ENCODE assay signal across 17 cellular contexts in the genomic region with DNA sequence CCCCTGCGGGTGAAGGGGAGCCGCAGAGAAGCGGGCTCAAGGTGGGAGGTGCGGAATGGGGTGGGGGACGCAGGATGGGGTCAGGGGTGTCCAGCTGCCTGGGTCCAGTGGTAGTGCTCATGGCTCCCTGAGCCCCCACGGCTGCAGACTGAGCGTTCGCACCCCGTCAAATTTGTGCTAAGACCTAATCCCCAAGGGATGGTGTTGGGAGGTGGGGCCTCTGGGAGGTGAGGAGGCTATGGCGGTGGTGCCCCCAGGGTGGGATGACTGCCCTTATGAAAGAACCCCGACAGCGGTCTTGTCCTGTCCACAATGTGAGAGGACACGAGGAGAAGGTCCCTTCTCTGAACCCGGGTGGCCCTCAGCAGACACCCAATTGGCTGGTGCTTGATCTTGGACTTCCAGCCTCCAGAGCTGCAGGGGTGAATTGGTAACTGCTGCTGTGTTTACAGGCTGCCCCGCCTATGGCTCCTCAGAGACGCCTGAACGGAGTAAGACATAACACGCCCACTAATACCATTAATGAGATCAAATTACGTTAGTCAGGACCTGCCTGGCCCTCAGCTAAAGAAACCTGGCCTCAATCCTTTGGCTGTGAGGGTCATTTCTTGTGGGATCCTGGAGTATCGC. TPM values are rescaled to one million over a fixed set of nuclear protein-coding genes. Genes with fewer than 3 reads are reported as not detected.
DNase-seq lines count a peak whose midpoint lies in the region; ATAC-seq and TF ChIP-seq lines count a peak whose summit lies in the region.
"Had no signal": no experiment of that assay in that cellular context is flagged by ENCODE, and none has a peak within 500 bp of the region (broad histone marks: within the 10 kb centered on the region; RNA-seq: fewer than 3 reads in every experiment).

No MANE protein-coding gene starts in this region.

- H3K4me1 ChIP-seq in Panc1 (ENCODE audit: control insufficient read depth, insufficient read depth, low read length) (no peaks in the 10 kb centered on the region; the same call in 1 of the 2 replicates), left lung (peaks cover 0 to 4% of the 10 kb centered on the region in 2 donors), upper lobe of left lung (peaks cover 6 to 11% (median 9%) of the 10 kb centered on the region in 4 donors), esophagus squamous epithelium (peaks cover 0 to 17% (median 4%) of the 10 kb centered on the region in 3 donors)

- H3K9me3 Mint-ChIP-seq in activated CD8-positive, alpha-beta T cell treated with anti-CD3 and anti-CD28 coated beads for 36 hours: no peaks in the 10 kb centered on the region
- H3K9me3 Mint-ChIP-seq: activated CD4-positive, alpha-beta T cell treated with anti-CD3 and anti-CD28 coated beads, Interleukin-2, amount 10 ng/mL, durations not matched to agents 24 days and 14 days; activated T-helper 1 cell treated with anti-CD3 and anti-CD28 coated beads, Interleukin-12 subunit alpha, Interleukin-12 subunit beta, Interleukin-2, Interleukin-4 antibody, amounts not matched to agents 30 ng/mL and 10 ng/mL and 1 ng/mL, durations not matched to agents 14 hours and 24 hours and 36 hours; nephron had no signal

- POLR2A ChIA-PET in Panc1 (lab: Charles Lee): no interaction called here
- POLR2A ChIA-PET in activated CD8-positive, alpha-beta T cell treated with anti-CD3 and anti-CD28 coated beads for 36 hours (lab: Charles Lee): no interaction called here

- H3K36me3 ChIP-seq in Panc1 (ENCODE audit: control insufficient read depth, insufficient read depth, low read length) (no peaks in the 10 kb centered on the region), left lung (no peaks in the 10 kb centered on the region), upper lobe of left lung (no peaks in the 10 kb centered on the region), esophagus squamous epithelium (no peaks in the 10 kb centered on the region)
- H3K36me3 ChIP-seq: tibial artery had no signal

- no peak overlapping the region for H3K27ac Mint-ChIP-seq in activated CD8-positive, alpha-beta T cell treated with anti-CD3 and anti-CD28 coated beads for 36 hours
- H3K27ac Mint-ChIP-seq: activated CD4-positive, alpha-beta T cell treated with anti-CD3 and anti-CD28 coated beads, Interleukin-2, amount 10 ng/mL, durations not matched to agents 24 days and 14 days; activated T-helper 1 cell treated with anti-CD3 and anti-CD28 coated beads, Interleukin-12 subunit alpha, Interleukin-12 subunit beta, Interleukin-2, Interleukin-4 antibody, amounts not matched to agents 30 ng/mL and 10 ng/mL and 1 ng/mL, durations not matched to agents 14 hours and 24 hours and 36 hours had no signal

- DNase-seq in Right ventricle myocardium inferior (ENCODE audit: missing footprints) (no peak), Right ventricle myocardium superior (no peak), Panc1 (ENCODE audit: low read depth, low spot score) (no peak), left lung (no peak), upper lobe of left lung (no peak), T-helper 9 cell (no peak), esophagus squamous epithelium (lab: John Stamatoyannopoulos, UW) (no peak)
- DNase-seq in activated CD8-positive, alpha-beta T cell treated with anti-CD3 and anti-CD28 coated beads for 36 hours: no peak
- DNase-seq: activated CD4-positive, alpha-beta T cell treated with anti-CD3 and anti-CD28 coated beads, Interleukin-2, amount 10 ng/mL, durations not matched to agents 24 days and 14 days; dorsolateral prefrontal cortex; foreskin melanocyte; NCI-H187 treated with DMSO at 0.1 percent for 48 hours; small intestine; tibial artery had no signal

- BruUV-seq in Panc1 (replicated peaks; lab: Mats Ljungman, UMichigan): no TSS peak

- intact Hi-C loops in Right ventricle myocardium inferior (cut with DNase I): no loop called here
- intact Hi-C loops in Right ventricle myocardium superior (cut with DNase I): no loop called here
- intact Hi-C loops in Panc1 (cut with micrococcal nuclease; ENCODE audit: unreplicated experiment): no loop called here
- intact Hi-C loops in left lung (cut with DNase I): no loop called here
- intact Hi-C loops in esophagus squamous epithelium (cut with DNase I): no loop called here
- intact Hi-C loops in activated CD8-positive, alpha-beta T cell treated with anti-CD3 and anti-CD28 coated beads for 36 hours (cut with micrococcal nuclease): no loop called here

- H3K4me3 Mint-ChIP-seq in activated CD8-positive, alpha-beta T cell treated with anti-CD3 and anti-CD28 coated beads for 36 hours: no peak overlapping the region
- H3K4me3 Mint-ChIP-seq: activated CD4-positive, alpha-beta T cell treated with anti-CD3 and anti-CD28 coated beads, Interleukin-2, amount 10 ng/mL, durations not matched to agents 24 days and 14 days; activated T-helper 1 cell treated with anti-CD3 and anti-CD28 coated beads, Interleukin-12 subunit alpha, Interleukin-12 subunit beta, Interleukin-2, Interleukin-4 antibody, amounts not matched to agents 30 ng/mL and 10 ng/mL and 1 ng/mL, durations not matched to agents 14 hours and 24 hours and 36 hours; nephron had no signal

- WGBS in upper lobe of left lung, 2 donors: 85 to 94% methylated on average over 15 to 19 of the region's 20 CpGs
- 75 to 83% methylated on average over 10 to 13 of the region's 20 CpGs for WGBS in esophagus squamous epithelium, 2 donors

- peak overlapping the region; percentile 58; the same call in 1 of the 2 replicates for H3K27ac ChIP-seq in Panc1 (ENCODE audit: low read length)
- H3K27ac ChIP-seq in left lung: no peak overlapping the region
- H3K27ac ChIP-seq in upper lobe of left lung: no peak overlapping the region
- H3K27ac ChIP-seq in esophagus squamous epithelium: peak overlapping the region in 1 of 4 donors; percentile 9
- H3K27ac ChIP-seq: dorsolateral prefrontal cortex, KMS-11, tibial artery had no signal

- in situ Hi-C loops in Panc1 (cut with HindIII; ENCODE audit: low pct_unique_long_range_greater_than_20kb, low sequenced_read_pairs): no loop called here

- H3K4me1 Mint-ChIP-seq in activated CD8-positive, alpha-beta T cell treated with anti-CD3 and anti-CD28 coated beads for 36 hours (ENCODE audit: low read depth): no peaks in the 10 kb centered on the region
- H3K4me1 Mint-ChIP-seq: activated CD4-positive, alpha-beta T cell treated with anti-CD3 and anti-CD28 coated beads, Interleukin-2, amount 10 ng/mL, durations not matched to agents 24 days and 14 days had no signal

- H3K27me3 Mint-ChIP-seq in activated CD8-positive, alpha-beta T cell treated with anti-CD3 and anti-CD28 coated beads for 36 hours: peaks cover 1% of the 10 kb centered on the region
- H3K27me3 Mint-ChIP-seq: activated CD4-positive, alpha-beta T cell treated with anti-CD3 and anti-CD28 coated beads, Interleukin-2, amount 10 ng/mL, durations not matched to agents 24 days and 14 days had no signal

- TF ChIP-seq POLR2A in upper lobe of left lung (IDR thresholded peaks at IDR 0.05): no peak
- no peak for TF ChIP-seq POLR2A in esophagus squamous epithelium (IDR thresholded peaks at IDR 0.05)

- no peak for TF ChIP-seq EP300 in upper lobe of left lung (IDR thresholded peaks at IDR 0.05)

- H3K36me3 Mint-ChIP-seq in activated CD8-positive, alpha-beta T cell treated with anti-CD3 and anti-CD28 coated beads for 36 hours (ENCODE audit: low read depth): no peaks in the 10 kb centered on the region

- CTCF ChIA-PET in Panc1 (lab: Charles Lee): interaction anchor here (0.7 kb wide), 1 partner anchor 70 kb away, joined by 3 read pairs; no protein-coding TSS in a partner anchor
- CTCF ChIA-PET in activated CD8-positive, alpha-beta T cell treated with anti-CD3 and anti-CD28 coated beads for 36 hours (lab: Charles Lee): no interaction called here

- H3K9me3 ChIP-seq in Panc1 (ENCODE audit: control insufficient read depth, insufficient read depth, low read depth, low read length) (no peaks in the 10 kb centered on the region), left lung (no peaks in the 10 kb centered on the region), upper lobe of left lung (no peaks in the 10 kb centered on the region), esophagus squamous epithelium (peaks cover 0 to 2% (median 0%) of the 10 kb centered on the region in 3 donors)
- H3K9me3 ChIP-seq: tibial artery had no signal

- ATAC-seq in Right ventricle myocardium inferior (peak; percentile 10), Right ventricle myocardium superior (ENCODE audit: poor library complexity) (no peak), Panc1 (peak; percentile 56), left lung (peak; percentile 62), upper lobe of left lung (ENCODE audit: low FRiP score in 2 of 2) (peak; percentile 51 to 62)
- no peak for ATAC-seq in activated CD8-positive, alpha-beta T cell treated with anti-CD3 and anti-CD28 coated beads for 36 hours

- no peak for TF ChIP-seq CTCF in Panc1 (IDR thresholded peaks at IDR 0.05)
- no peak for TF ChIP-seq CTCF in left lung (IDR thresholded peaks at IDR 0.05)
- no peak for TF ChIP-seq CTCF in upper lobe of left lung (IDR thresholded peaks at IDR 0.05)
- TF ChIP-seq CTCF in esophagus squamous epithelium (IDR thresholded peaks at IDR 0.05): no peak
- no peak for TF ChIP-seq CTCF in activated CD8-positive, alpha-beta T cell treated with anti-CD3 and anti-CD28 coated beads for 36 hours (IDR thresholded peaks at IDR 0.05)

- H3K27me3 ChIP-seq in Panc1 (ENCODE audit: control insufficient read depth, insufficient read depth, low read length) (no peaks in the 10 kb centered on the region), left lung (no peaks in the 10 kb centered on the region), upper lobe of left lung (no peaks in the 10 kb centered on the region), esophagus squamous epithelium (peaks cover 0 to 12% (median 0%) of the 10 kb centered on the region in 4 donors)
- H3K27me3 ChIP-seq: tibial artery had no signal

- H3K4me3 ChIP-seq in Panc1 (ENCODE audit: low read depth in 2 of 2, low read length in 2 of 2) (no peak overlapping the region), left lung (no peak overlapping the region), upper lobe of left lung (no peak overlapping the region), esophagus squamous epithelium (no peak overlapping the region)
- H3K4me3 ChIP-seq: dorsolateral prefrontal cortex, tibial artery had no signal

RNA-seq across cellular contexts. Expression of a gene that starts 42.6 kb away (rescaled TPM):
- total RNA-seq in Right ventricle myocardium inferior: 19.7 TPM
- total RNA-seq in Right ventricle myocardium superior: 15.6 TPM
- total RNA-seq in Panc1 (2021; ENCODE audit: unreplicated experiment): 2.5 TPM
- polyA plus RNA-seq in Panc1 (2012; ENCODE audit: insufficient read length): 4.5 TPM
- 100 to 1,000 TPM in 1 of 2 donors, 10 to 100 TPM in 1; 44.8 to 116 TPM for total RNA-seq in left lung
- total RNA-seq in upper lobe of left lung: 10 to 100 TPM; 20.8 to 65.6 (median 38.5) TPM
- 10 to 100 TPM in 1 of 4 donors, 1 to 10 TPM in 2, under 1 TPM in 1; 0.72 to 10.9 (median 5.9) TPM for total RNA-seq in esophagus squamous epithelium
- under 1 TPM; 0.58 to 0.83 TPM for total RNA-seq in activated CD8-positive, alpha-beta T cell treated with anti-CD3 and anti-CD28 coated beads for 36 hours

Comparison
In these comparisons a context has a peak if more than half of its experiments do, and no peak if none do; other contexts are left out.
1. ATAC-seq: peak in Right ventricle myocardium inferior (single experiment), Panc1 (single experiment), left lung (single experiment) and upper lobe of left lung (2 of 2); none in Right ventricle myocardium superior (single experiment) and activated CD8-positive, alpha-beta T cell treated with anti-CD3 and anti-CD28 coated beads for 36 hours (single experiment).